Comparison of ENCODE assay signal across 14 cellular contexts in genomic region chr16:86277236-86277635, GRCh38.
DNase-seq lines count a peak whose midpoint lies in the region; ATAC-seq and TF ChIP-seq lines count a peak whose summit lies in the region.
"Had no signal": no experiment of that assay in that cellular context is flagged by ENCODE, and none has a peak within 500 bp of the region (broad histone marks: within the 10 kb centered on the region; RNA-seq: fewer than 3 reads in every experiment).

No MANE protein-coding gene starts in this region.

- no peaks in the 10 kb centered on the region for H3K79me1 ChIP-seq in IMR-90 (ENCODE audit: low read depth in 1 of 2, low read length in 2 of 2)

- H3K36me3 Mint-ChIP-seq in type B pancreatic cell: no peaks in the 10 kb centered on the region
- H3K36me3 Mint-ChIP-seq: CD4-positive, CD25-positive, alpha-beta regulatory T cell had no signal

- H3K27me3 ChIP-seq in H7 (ENCODE audit: control insufficient read depth, insufficient read depth, low read length) (no peaks in the 10 kb centered on the region; the same call in 1 of the 2 replicates), IMR-90 (ENCODE audit: control insufficient read depth, insufficient read depth, low read length) (no peaks in the 10 kb centered on the region)

- H3K9ac ChIP-seq in IMR-90 (ENCODE audit: low read depth, low read length): no peak overlapping the region
- H3K9ac ChIP-seq: BLaER1 treated with 17β-estradiol and CSF1 and Interleukin-3, amounts not matched to agents 10 nM and 100 nM; GM23248 had no signal

- no peak overlapping the region for H3K4me3 ChIP-seq in H7 (ENCODE audit: insufficient read depth, low read depth, low read length)
- H3K4me3 ChIP-seq in IMR-90 (ENCODE audit: insufficient read depth, low read depth, low read length): no peak overlapping the region
- H3K4me3 ChIP-seq: BLaER1 treated with 17β-estradiol and CSF1 and Interleukin-3, amounts not matched to agents 10 nM and 100 nM; GM23248 had no signal

- dilution Hi-C loops in IMR-90 (cut with HindIII; ENCODE audit: low sequenced_read_pairs, unreplicated experiment): no loop called here

- no peaks in the 10 kb centered on the region for H4K20me1 ChIP-seq in IMR-90 (ENCODE audit: insufficient read depth, low read length)
- H4K20me1 ChIP-seq: BLaER1 treated with 17β-estradiol and CSF1 and Interleukin-3, amounts not matched to agents 10 nM and 100 nM had no signal

- H2BK15ac ChIP-seq in IMR-90 (ENCODE audit: low read depth, low read length): no peak overlapping the region

- no peak overlapping the region for H3K27ac Mint-ChIP-seq in type B pancreatic cell
- H3K27ac Mint-ChIP-seq: CD4-positive, CD25-positive, alpha-beta regulatory T cell had no signal

- no peak overlapping the region for H2BK5ac ChIP-seq in IMR-90 (ENCODE audit: low read depth, low read length, poor library complexity, severe bottlenecking)

- H3K18ac ChIP-seq in IMR-90 (ENCODE audit: low read depth, low read length): no peak overlapping the region

- peak; percentile 55 for DNase-seq in H7
- DNase-seq in IMR-90: no peak
- DNase-seq in iPS DF 19.7 (ENCODE audit: low read depth, low spot score): peak; percentile 61
- peak; percentile 10 for DNase-seq in type B pancreatic cell (ENCODE audit: extremely low spot score, unreplicated experiment)
- DNase-seq in superior temporal gyrus (ENCODE audit: extremely low spot score): no peak
- DNase-seq: ACHN; CD4-positive, CD25-positive, alpha-beta regulatory T cell; DMS53; GF-D8; GM23248 had no signal

- no peak overlapping the region for H3K4me3 Mint-ChIP-seq in type B pancreatic cell
- H3K4me3 Mint-ChIP-seq: CD4-positive, CD25-positive, alpha-beta regulatory T cell had no signal

- POLR2A ChIA-PET in IMR-90 (lab: Charles Lee; ENCODE audit: unreplicated experiment): interaction anchor here (1.1 kb wide), 1 partner anchor 18 kb away, joined by 4 read pairs; no protein-coding TSS in a partner anchor

- 73% methylated on average over 2 of the region's 3 CpGs; no CpG with 5 or more reads in 1 of the 2 experiments for WGBS in IMR-90 (ENCODE audit: extremely low coverage in 2 of 2, insufficient read length in 1 of 2), 2 experiments

- H4K8ac ChIP-seq in IMR-90 (ENCODE audit: low read depth in 2 of 2, low read length in 2 of 2): no peak overlapping the region

- H3K36me3 ChIP-seq in H7 (replicated peaks; ENCODE audit: control insufficient read depth, insufficient read depth, low read length): no peaks in the 10 kb centered on the region
- H3K36me3 ChIP-seq in IMR-90 (ENCODE audit: control insufficient read depth, insufficient read depth, low read length): peaks cover 8% of the 10 kb centered on the region; the same call in 1 of the 2 replicates
- H3K36me3 ChIP-seq: BLaER1 treated with 17β-estradiol and CSF1 and Interleukin-3, amounts not matched to agents 10 nM and 100 nM had no signal

- 0 out of 2 replicates have a peak overlapping the region, but pooled peaks have one; percentile 39 for H2AK5ac ChIP-seq in IMR-90 (ENCODE audit: low read depth, low read length)

- H3K23ac ChIP-seq in IMR-90 (ENCODE audit: low read depth, low read length): no peak overlapping the region

- no peak for ATAC-seq in IMR-90 (ENCODE audit: low read depth)
- ATAC-seq in HG02840 (IDR thresholded peaks at IDR 0.05; ENCODE audit: low FRiP score, unreplicated experiment): no peak
- ATAC-seq in GM18861 (IDR thresholded peaks at IDR 0.05; ENCODE audit: unreplicated experiment): no peak
- ATAC-seq: HCT116 had no signal

- no TSS peak for BruUV-seq in IMR-90 (replicated peaks; lab: Mats Ljungman, UMichigan)

- no peak for TF ChIP-seq RAD21 in IMR-90 (IDR thresholded peaks at IDR 0.05; ENCODE audit: low read length)

- no peak for TF ChIP-seq POLR2A in IMR-90 (IDR thresholded peaks at IDR 0.05; ENCODE audit: low read depth, low read length)

- no peaks in the 10 kb centered on the region for H3K9me3 Mint-ChIP-seq in type B pancreatic cell

- no peak overlapping the region for H2AK9ac ChIP-seq in IMR-90 (replicated peaks; ENCODE audit: low read depth, low read length, poor library complexity)

- in situ Hi-C loops in IMR-90 (cut with MboI; ENCODE audit: low sequenced_read_pairs): no loop called here

- no peak for TF ChIP-seq CTCF in IMR-90 (conservative IDR thresholded peaks at IDR 0.05; ENCODE audit: low read depth, low read length)
- TF ChIP-seq CTCF in type B pancreatic cell (conservative IDR thresholded peaks at IDR 0.05): no peak

- no peak overlapping the region for H2BK20ac ChIP-seq in IMR-90 (ENCODE audit: low read depth, low read length)

- intact Hi-C loops in IMR-90 (cut with micrococcal nuclease): no loop called here

- H2AFZ ChIP-seq in IMR-90 (replicated peaks; ENCODE audit: low read length, poor library complexity): no peak overlapping the region
- H2AFZ ChIP-seq: GM23248 had no signal

- H3K9me3 ChIP-seq in IMR-90 (ENCODE audit: control insufficient read depth, insufficient read depth, low read length): peaks cover 2% of the 10 kb centered on the region

- H3K56ac ChIP-seq in IMR-90 (ENCODE audit: extremely low read depth, insufficient read depth, low read length): no peak overlapping the region

- peak overlapping the region; percentile 48; the same call in 1 of the 2 replicates for H3K4ac ChIP-seq in IMR-90 (ENCODE audit: low read depth, low read length)

- H3K14ac ChIP-seq in IMR-90 (replicated peaks; ENCODE audit: low read depth, low read length): no peak overlapping the region

- no peak overlapping the region for H3K4me2 ChIP-seq in IMR-90 (ENCODE audit: low read depth, low read length)
- H3K4me2 ChIP-seq: BLaER1 treated with 17β-estradiol and CSF1 and Interleukin-3, amounts not matched to agents 10 nM and 100 nM had no signal

- peaks cover 86% of the 10 kb centered on the region for H3K27me3 Mint-ChIP-seq in type B pancreatic cell

- H3K9me1 ChIP-seq in IMR-90 (ENCODE audit: insufficient read depth, low read length): no peaks in the 10 kb centered on the region

- peak overlapping the region; percentile 25; the same call in 1 of the 2 replicates for H4K91ac ChIP-seq in IMR-90 (ENCODE audit: insufficient read depth, low read depth, low read length)

- no peaks in the 10 kb centered on the region; the same call in 1 of the 2 replicates for H3K4me1 ChIP-seq in IMR-90 (ENCODE audit: control insufficient read depth, insufficient read depth, low read length)
- H3K4me1 ChIP-seq: BLaER1 treated with 17β-estradiol and CSF1 and Interleukin-3, amounts not matched to agents 10 nM and 100 nM had no signal

- H3K4me1 Mint-ChIP-seq in type B pancreatic cell (ENCODE audit: unreplicated experiment): no peaks in the 10 kb centered on the region
- H3K4me1 Mint-ChIP-seq: CD4-positive, CD25-positive, alpha-beta regulatory T cell had no signal

- no peak overlapping the region for H2BK120ac ChIP-seq in IMR-90 (ENCODE audit: low read depth, low read length)

- no peak overlapping the region for H3K27ac ChIP-seq in IMR-90 (ENCODE audit: insufficient read depth, low read length)
- H3K27ac ChIP-seq: BLaER1 treated with 17β-estradiol and CSF1 and Interleukin-3, amounts not matched to agents 10 nM and 100 nM; GM23248 had no signal

- CTCF ChIA-PET in IMR-90 (lab: Yijun Ruan, JAX): no interaction called here

- H4K5ac ChIP-seq in IMR-90 (ENCODE audit: low read depth, low read length): no peak overlapping the region

TF ChIP-seq in IMR-90, 13 proteins besides CTCF, POLR2A, EP300 and RAD21:
- TF ChIP-seq NFE2L2 (IDR thresholded peaks at IDR 0.05; ENCODE audit: low read depth, low read length) (no peak), CHD1 (IDR thresholded peaks at IDR 0.05; ENCODE audit: low read depth, low read length) (no peak), USF2 (IDR thresholded peaks at IDR 0.05; ENCODE audit: low read depth, low read length) (no peak), RFX5 (IDR thresholded peaks at IDR 0.05; ENCODE audit: low read depth, low read length) (no peak), CEBPB (IDR thresholded peaks at IDR 0.05; ENCODE audit: low read depth, low read length) (no peak), FOS (IDR thresholded peaks at IDR 0.05; ENCODE audit: low read depth, low read length) (no peak), MXI1 (IDR thresholded peaks at IDR 0.05; ENCODE audit: borderline replicate concordance, low read depth, low read length) (no peak)

Comparison
In these comparisons a context has a peak if more than half of its experiments do, and no peak if none do; other contexts are left out.
1. DNase-seq: peak in H7 (single experiment), iPS DF 19.7 (single experiment) and type B pancreatic cell (single experiment); none in IMR-90 (single experiment) and superior temporal gyrus (single experiment).